18 cellular contexts compared by ENCODE assay signal in the genomic region with DNA sequence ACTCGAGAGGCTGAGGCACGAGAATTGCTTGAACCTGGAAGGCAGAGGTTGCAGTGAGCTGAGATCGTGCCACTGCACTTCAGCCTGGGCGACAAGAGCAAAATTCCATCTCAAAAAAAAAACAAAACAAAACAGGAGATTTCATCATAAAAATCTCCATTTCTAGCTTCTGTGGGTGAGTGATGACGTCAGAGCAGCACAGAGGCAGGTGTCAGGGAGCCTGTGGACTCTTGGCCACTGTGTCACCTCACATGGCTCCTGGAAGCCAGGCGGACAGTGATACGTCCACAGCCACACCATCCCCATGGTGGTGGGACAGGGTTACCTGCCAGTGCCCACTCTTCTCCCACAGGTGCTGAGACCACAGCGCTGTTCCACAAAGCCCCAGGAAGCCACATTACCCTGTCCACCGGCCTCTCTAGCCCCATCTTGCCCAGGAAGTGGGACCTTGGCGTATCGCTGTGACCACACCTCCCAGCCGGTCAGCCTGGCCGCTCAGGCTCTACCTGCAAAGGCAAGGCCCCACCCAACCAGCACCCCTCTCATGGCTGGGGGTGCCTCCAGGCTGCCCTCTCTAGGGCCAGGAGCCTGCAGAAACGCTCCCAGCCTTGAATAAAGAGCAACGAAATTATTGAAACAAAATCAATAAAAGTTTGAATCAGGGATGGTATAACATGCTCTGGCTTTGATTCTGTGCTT. TPM values are rescaled to one million over a fixed set of nuclear protein-coding genes. Genes with fewer than 3 reads are reported as not detected.
DNase-seq lines count a peak whose midpoint lies in the region; ATAC-seq and TF ChIP-seq lines count a peak whose summit lies in the region.
"Had no signal": no experiment of that assay in that cellular context is flagged by ENCODE, and none has a peak within 500 bp of the region (broad histone marks: within the 10 kb centered on the region; RNA-seq: fewer than 3 reads in every experiment).

No MANE protein-coding gene starts in this region.

- no peak overlapping the region for H3K4me2 ChIP-seq in GM23248 (ENCODE audit: unreplicated experiment)
- no peak overlapping the region for H3K4me2 ChIP-seq in neuronal stem cell (ENCODE audit: insufficient read depth, low read length, poor library complexity, severe bottlenecking)

- H3K27ac Mint-ChIP-seq in stimulated activated effector memory CD8-positive, alpha-beta T cell treated with anti-CD3 and anti-CD28 coated beads, Interleukin-12 subunit alpha, Interleukin-12 subunit beta, amount 100 ng/mL, for 72 hours: no peak overlapping the region
- H3K27ac Mint-ChIP-seq: CD14-positive monocyte, H9 had no signal

- H3K36me3 Mint-ChIP-seq in stimulated activated effector memory CD8-positive, alpha-beta T cell treated with anti-CD3 and anti-CD28 coated beads, Interleukin-12 subunit alpha, Interleukin-12 subunit beta, amount 100 ng/mL, for 72 hours: no peaks in the 10 kb centered on the region
- H3K36me3 Mint-ChIP-seq: CD14-positive monocyte had no signal

- H3K23ac ChIP-seq in neuronal stem cell (ENCODE audit: low read depth, low read length, poor library complexity): no peak overlapping the region

- no peak for ATAC-seq in HG02938 (IDR thresholded peaks at IDR 0.05; ENCODE audit: unreplicated experiment)
- ATAC-seq in stimulated activated effector memory CD8-positive, alpha-beta T cell treated with anti-CD3 and anti-CD28 coated beads, Interleukin-12 subunit alpha, Interleukin-12 subunit beta, amount 100 ng/mL, for 72 hours: no peak
- ATAC-seq: GM12878 had no signal

- no peak for TF ChIP-seq POLR2A in lower leg skin (IDR thresholded peaks at IDR 0.05)

- H3K4me3 ChIP-seq in GM23248 (no peak overlapping the region), neuronal stem cell (ENCODE audit: low read length in 2 of 2) (peak overlapping the region in 1 of 2 donors; percentile 62), lower leg skin (ENCODE audit: low read depth, poor library complexity, severe bottlenecking) (no peak overlapping the region)
- H3K4me3 ChIP-seq: GM12878, Peyer's patch had no signal

- peak; percentile 12 for DNase-seq in GM23248
- no peak for DNase-seq in neuronal stem cell (ENCODE audit: low spot score)
- DNase-seq in lower leg skin (ENCODE audit: low spot score in 2 of 2): no peak
- DNase-seq in stimulated activated effector memory CD8-positive, alpha-beta T cell treated with anti-CD3 and anti-CD28 coated beads, Interleukin-12 subunit alpha, Interleukin-12 subunit beta, amount 100 ng/mL, for 72 hours (ENCODE audit: low spot score in 2 of 2): no peak
- DNase-seq: Caco-2, H9, Karpas-422, NCI-H1930, NCI-H2171, NCI-H446 treated with DMSO at 0.1 percent for 48 hours, NCI-H748 treated with DMSO at 0.1 percent for 48 hours, Peyer's patch, SHP77 had no signal

- no peak overlapping the region for H2BK12ac ChIP-seq in neuronal stem cell (ENCODE audit: low read length)

- H2AK5ac ChIP-seq in neuronal stem cell (ENCODE audit: low read depth, low read length): no peak overlapping the region

- peaks cover 8% of the 10 kb centered on the region for H3K4me1 Mint-ChIP-seq in stimulated activated effector memory CD8-positive, alpha-beta T cell treated with anti-CD3 and anti-CD28 coated beads, Interleukin-12 subunit alpha, Interleukin-12 subunit beta, amount 100 ng/mL, for 72 hours

- intact Hi-C loops in lower leg skin (cut with DNase I; ENCODE audit: low total_unique reads): no loop called here

- no peak overlapping the region for H2BK15ac ChIP-seq in neuronal stem cell (ENCODE audit: low read length)

- no peaks in the 10 kb centered on the region for H3K9me3 Mint-ChIP-seq in stimulated activated effector memory CD8-positive, alpha-beta T cell treated with anti-CD3 and anti-CD28 coated beads, Interleukin-12 subunit alpha, Interleukin-12 subunit beta, amount 100 ng/mL, for 72 hours
- H3K9me3 Mint-ChIP-seq: CD14-positive monocyte, H9 had no signal

- H3K27me3 ChIP-seq in GM23248 (replicated peaks; ENCODE audit: insufficient read depth) (peaks cover 6% of the 10 kb centered on the region; the same call in 1 of the 2 replicates), neuronal stem cell (ENCODE audit: control insufficient read depth in 3 of 3, insufficient read depth in 3 of 3, low read depth in 1 of 3, low read length in 3 of 3) (peaks cover 0 to 13% (median 0%) of the 10 kb centered on the region in 3 experiments)
- H3K27me3 ChIP-seq: Peyer's patch had no signal

- no peaks in the 10 kb centered on the region for H4K20me1 ChIP-seq in GM23248 (ENCODE audit: insufficient read depth)

- H3K4me3 Mint-ChIP-seq in stimulated activated effector memory CD8-positive, alpha-beta T cell treated with anti-CD3 and anti-CD28 coated beads, Interleukin-12 subunit alpha, Interleukin-12 subunit beta, amount 100 ng/mL, for 72 hours: no peak overlapping the region
- H3K4me3 Mint-ChIP-seq: CD14-positive monocyte had no signal

- H3F3A ChIP-seq in GM23248 (ENCODE audit: insufficient read depth): no peaks in the 10 kb centered on the region

- H3K4ac ChIP-seq in neuronal stem cell (ENCODE audit: low read length): no peak overlapping the region

- H3K4me1 ChIP-seq in GM23248 (ENCODE audit: insufficient read depth) (no peaks in the 10 kb centered on the region), neuronal stem cell (ENCODE audit: control insufficient read depth in 2 of 2, insufficient read depth in 1 of 2, low read depth in 1 of 2, low read length in 2 of 2) (peaks cover 0 to 11% of the 10 kb centered on the region in 2 donors)

- H2AFZ ChIP-seq in GM23248 (no peak overlapping the region), neuronal stem cell (ENCODE audit: low read length) (no peak overlapping the region)

- H3K27ac ChIP-seq in GM23248: no peak overlapping the region
- peak overlapping the region; percentile 56 for H3K27ac ChIP-seq in angular gyrus (ENCODE audit: low read depth, low read length)
- H3K27ac ChIP-seq in neuronal stem cell (replicated peaks; ENCODE audit: low read length): no peak overlapping the region
- H3K27ac ChIP-seq: Peyer's patch had no signal

- H4K91ac ChIP-seq in neuronal stem cell (ENCODE audit: low read depth, low read length, poor library complexity): no peak overlapping the region

- H3K9me2 ChIP-seq in GM23248 (ENCODE audit: insufficient read depth): no peaks in the 10 kb centered on the region

- TF ChIP-seq CTCF in lower leg skin (IDR thresholded peaks at IDR 0.05): no peak

- H3K9me3 ChIP-seq in GM23248 (ENCODE audit: low read depth) (no peaks in the 10 kb centered on the region), neuronal stem cell (replicated peaks in 1 of 2; ENCODE audit: control insufficient read depth in 2 of 2, insufficient read depth in 1 of 2, low read depth in 1 of 2, low read length in 2 of 2) (no peaks in the 10 kb centered on the region)
- H3K9me3 ChIP-seq: Caco-2, Peyer's patch had no signal

- H2BK5ac ChIP-seq in neuronal stem cell (ENCODE audit: low read length): no peak overlapping the region

- H3K9ac ChIP-seq in GM23248: no peak overlapping the region
- H3K9ac ChIP-seq in neuronal stem cell (ENCODE audit: low read depth, low read length, poor library complexity): peak overlapping the region; percentile 54

- no peak overlapping the region for H3K14ac ChIP-seq in neuronal stem cell (ENCODE audit: low read length)

- WGBS in GM23248 (ENCODE audit: low coverage in 1 of 2, low lambda C conversion rate in 2 of 2, missing lambda C conversion rate in 2 of 2), 2 experiments: 60 to 62% methylated on average over 15 of the region's 15 CpGs
- no CpG with 5 or more reads among the region's 15 CpGs for WGBS in neuronal stem cell (ENCODE audit: extremely low coverage in 2 of 2, insufficient read length in 2 of 2, insufficient replicate concordance in 1 of 2), 2 donors
- 77 to 78% methylated on average over 15 of the region's 15 CpGs for WGBS in lower leg skin, 2 donors

- no peak overlapping the region for H2BK120ac ChIP-seq in neuronal stem cell (ENCODE audit: low read depth, low read length)

- in situ Hi-C loops in GM23248 (cut with MboI): no loop called here

- no peaks in the 10 kb centered on the region for H3K79me2 ChIP-seq in GM23248 (ENCODE audit: insufficient read depth)

- H3K36me3 ChIP-seq in GM23248 (ENCODE audit: low read depth) (no peaks in the 10 kb centered on the region), neuronal stem cell (replicated peaks in 1 of 2; ENCODE audit: control insufficient read depth in 2 of 2, insufficient read depth in 2 of 2, low read length in 2 of 2) (no peaks in the 10 kb centered on the region)

- no peaks in the 10 kb centered on the region for H3K79me1 ChIP-seq in neuronal stem cell (ENCODE audit: low read depth, low read length)

- H4K8ac ChIP-seq in neuronal stem cell (ENCODE audit: low read depth, low read length): no peak overlapping the region

- no peak overlapping the region for H3K18ac ChIP-seq in neuronal stem cell (ENCODE audit: low read length)

RNA-seq across cellular contexts. Expression of gene FXYD3, which starts 2.5 kb away (rescaled TPM):
- total RNA-seq in GM23248 (2014; rRNA removed; shearing (Covaris generic)): not detected in 2 replicates
- polyA plus RNA-seq in GM23248 (2016; fragmentation: Nextera tagmentation; extraction: Ambion mirVana): not detected in 2 replicates
- 0.07 TPM for polyA plus RNA-seq in neuronal stem cell (2013, experiment 1 of 2)
- 0.12 TPM for polyA plus RNA-seq in neuronal stem cell (2013, experiment 2 of 2)
- 100 to 1,000 TPM; 391 to 630 (median 546) TPM for total RNA-seq in lower leg skin
- total RNA-seq: A673 had no signal
- polyA plus RNA-seq: CD14-positive monocyte had no signal

RNA-seq across cellular contexts. Expression of gene LGI4, which starts 21.7 kb away (rescaled TPM):
- total RNA-seq in GM23248 (2014; rRNA removed; shearing (Covaris generic)): 0.86 TPM in 1 of 2 replicates, not detected in the other
- 0.06 and 0.49 TPM in 2 replicates for polyA plus RNA-seq in GM23248 (2016; fragmentation: Nextera tagmentation; extraction: Ambion mirVana)
- 2.0 TPM for polyA plus RNA-seq in neuronal stem cell (2013, experiment 1 of 2)
- 1.8 TPM for polyA plus RNA-seq in neuronal stem cell (2013, experiment 2 of 2)
- total RNA-seq in lower leg skin: 10 to 100 TPM in 1 of 4 donors, 1 to 10 TPM in 3; 4.3 to 19.4 (median 8.9) TPM
- total RNA-seq: A673, GM12878 had no signal
- polyA plus RNA-seq: CD14-positive monocyte had no signal

RNA-seq across cellular contexts. Expression of gene FXYD1, which starts 25.5 kb away (rescaled TPM):
- 0.43 TPM in 1 of 2 replicates, not detected in the other for total RNA-seq in GM23248 (2014; rRNA removed; shearing (Covaris generic))
- 1.2 and 1.9 TPM in 2 replicates for polyA plus RNA-seq in GM23248 (2016; fragmentation: Nextera tagmentation; extraction: Ambion mirVana)
- 0.85 TPM for polyA plus RNA-seq in neuronal stem cell (2013, experiment 1 of 2)
- 1.2 TPM for polyA plus RNA-seq in neuronal stem cell (2013, experiment 2 of 2)
- total RNA-seq in lower leg skin: 10 to 100 TPM in 1 of 4 donors, 1 to 10 TPM in 2, not detected in 1; 5.5 to 20.9 (median 6.5) TPM
- total RNA-seq: A673, Caco-2 had no signal

RNA-seq across cellular contexts. Expression of gene FXYD7, which starts 29.9 kb away (rescaled TPM):
- not detected in 2 replicates for total RNA-seq in GM23248 (2014; rRNA removed; shearing (Covaris generic))
- not detected in 2 replicates for polyA plus RNA-seq in GM23248 (2016; fragmentation: Nextera tagmentation; extraction: Ambion mirVana)
- polyA plus RNA-seq in neuronal stem cell (2013, experiment 1 of 2): 2.3 TPM
- polyA plus RNA-seq in neuronal stem cell (2013, experiment 2 of 2): 2.6 TPM
- 1 to 10 TPM in 1 of 4 donors, not detected in 3; 1.3 TPM for total RNA-seq in lower leg skin
- total RNA-seq: Caco-2, Peyer's patch had no signal
- polyA plus RNA-seq: CD14-positive monocyte had no signal

RNA-seq across cellular contexts. Expression of gene FXYD5, which starts 41.4 kb away (rescaled TPM):
- 209 and 233 TPM in 2 replicates for total RNA-seq in GM23248 (2014; rRNA removed; shearing (Covaris generic))
- 496 and 515 TPM in 2 replicates for polyA plus RNA-seq in GM23248 (2016; fragmentation: Nextera tagmentation; extraction: Ambion mirVana)
- 47.1 TPM for polyA plus RNA-seq in neuronal stem cell (2013, experiment 1 of 2)
- 45.6 TPM for polyA plus RNA-seq in neuronal stem cell (2013, experiment 2 of 2)
- total RNA-seq in lower leg skin: 10 to 100 TPM; 41.4 to 59.8 (median 57.7) TPM

Comparison
In these comparisons a context has a peak if more than half of its experiments do, and no peak if none do; other contexts are left out.
1. RNA of gene FXYD3, which starts 2.5 kb away (total RNA-seq): 391 to 630 TPM in lower leg skin; not detected in GM23248; every median in the first group is over 100 times any median in the second.